Comparison of ENCODE assay signal across 8 cellular contexts in the genomic region with DNA sequence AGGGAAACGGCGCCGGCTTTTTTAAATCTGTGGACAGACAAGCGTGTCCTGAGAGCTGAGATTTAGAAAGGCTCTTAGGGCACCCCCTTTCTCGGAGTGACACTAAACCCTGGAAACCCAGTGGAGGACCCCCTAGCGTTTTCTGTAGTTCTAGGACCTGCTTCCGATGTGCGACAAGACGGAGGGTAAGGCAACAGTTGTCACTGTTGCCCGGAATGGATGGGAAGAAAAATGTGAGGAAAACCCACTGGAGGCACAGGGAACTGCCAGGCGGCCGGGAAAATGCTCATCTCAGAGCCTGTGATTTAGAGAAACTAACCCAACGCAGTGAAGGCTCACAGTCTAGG. TPM values are rescaled to one million over a fixed set of nuclear protein-coding genes. Genes with fewer than 3 reads are reported as not detected.
DNase-seq lines count a peak whose midpoint lies in the region; ATAC-seq and TF ChIP-seq lines count a peak whose summit lies in the region.

No MANE protein-coding gene starts in this region.

- H3K36me3 ChIP-seq in heart left ventricle = peaks cover 0 to 76% (median 69%) of the 10 kb centered on the region in 9 donors
- H3K36me3 ChIP-seq in body of pancreas (replicated peaks in 1 of 2; ENCODE audit: insufficient read depth in 1 of 2, low read depth in 2 of 2) = peaks cover 0 to 18% of the 10 kb centered on the region in 2 donors
- H3K36me3 ChIP-seq in upper lobe of left lung = peaks cover 16 to 66% (median 34%) of the 10 kb centered on the region in 4 donors

- intact Hi-C loops in heart left ventricle (cut with DNase I) = loop anchor here in 7 of 10 donors (2.0 to 10.0 kb wide), 7 partner anchors 48 to 380 kb away; a partner anchor contains a TSS
- intact Hi-C loops in cardiac septum (cut with DNase I) = loop anchor here (1.0 to 5.0 kb wide), 2 partner anchors 10 to 50 kb away; a partner anchor contains a TSS
- intact Hi-C loops in body of pancreas (cut with DNase I) = no loop called here
- intact Hi-C loops in lower leg skin (cut with DNase I; ENCODE audit: low total_unique reads) = no loop called here

- H3K4me1 ChIP-seq in heart left ventricle (peaks cover 0 to 47% (median 44%) of the 10 kb centered on the region in 12 donors), body of pancreas (peaks cover 34% of the 10 kb centered on the region), upper lobe of left lung (peaks cover 35 to 46% (median 38%) of the 10 kb centered on the region in 4 donors)

- H3K27ac ChIP-seq in heart left ventricle (peak overlapping the region; percentile 69 to 98 (median 92)), body of pancreas (peak overlapping the region; percentile 45 to 90 (median 73)), upper lobe of left lung (peak overlapping the region; percentile 89 to 96 (median 94))

- 1 to 3% (median 1%) methylated on average over 10 to 13 of the region's 13 CpGs for WGBS in heart left ventricle, 4 donors
- 0 to 1% methylated on average over 7 to 13 of the region's 13 CpGs for WGBS in body of pancreas, 2 donors
- WGBS in lower leg skin, 2 donors = 0 to 2% methylated on average over 13 of the region's 13 CpGs
- WGBS in upper lobe of left lung, 2 donors = 1 to 2% methylated on average over 12 to 13 of the region's 13 CpGs

- H3K27me3 ChIP-seq in heart left ventricle = no peaks in the 10 kb centered on the region
- no peaks in the 10 kb centered on the region for H3K27me3 ChIP-seq in body of pancreas
- no peaks in the 10 kb centered on the region for H3K27me3 ChIP-seq in upper lobe of left lung

- peak in 5 of 12 donors; percentile 9 to 23 (median 14) for TF ChIP-seq CTCF in heart left ventricle (IDR thresholded peaks at IDR 0.05)
- TF ChIP-seq CTCF in body of pancreas (IDR thresholded peaks at IDR 0.05) = peak in 3 of 7 experiments; percentile 19 to 39 (median 33)
- TF ChIP-seq CTCF in lower leg skin (IDR thresholded peaks at IDR 0.05) = no peak
- peak in 5 of 6 experiments; percentile 17 to 43 (median 21) for TF ChIP-seq CTCF in upper lobe of left lung (IDR thresholded peaks at IDR 0.05)

- no peak for DNase-seq in heart left ventricle
- no peak for DNase-seq in cardiac septum (ENCODE audit: low spot score)
- peak; percentile 86 for DNase-seq in NCI-H2227 (lab: John Stamatoyannopoulos, UW; ENCODE audit: unreplicated experiment)
- peak in 1 of 4 donors; percentile 20 for DNase-seq in body of pancreas
- no peak for DNase-seq in lower leg skin (ENCODE audit: low spot score in 2 of 2)
- DNase-seq in upper lobe of left lung = no peak
- DNase-seq in C1 segment of cervical spinal cord (lab: John Stamatoyannopoulos, UW) = no peak

- no peak for TF ChIP-seq EP300 in upper lobe of left lung (IDR thresholded peaks at IDR 0.05)

- ATAC-seq in heart left ventricle = no peak
- ATAC-seq in body of pancreas = peak; percentile 16
- peak in 1 of 2 donors; percentile 9 for ATAC-seq in upper lobe of left lung (ENCODE audit: low FRiP score in 2 of 2)
- ATAC-seq in HG02763 (IDR thresholded peaks at IDR 0.05; ENCODE audit: unreplicated experiment) = no peak

- H3K9me3 ChIP-seq in heart left ventricle (no peaks in the 10 kb centered on the region), body of pancreas (no peaks in the 10 kb centered on the region), upper lobe of left lung (no peaks in the 10 kb centered on the region)

- H3K4me3 ChIP-seq in heart left ventricle = peak overlapping the region; percentile 43 to 94 (median 83)
- H3K4me3 ChIP-seq in body of pancreas = peak overlapping the region in 1 of 2 donors; percentile 47
- peak overlapping the region; percentile 42 for H3K4me3 ChIP-seq in lower leg skin (ENCODE audit: low read depth, poor library complexity, severe bottlenecking)
- H3K4me3 ChIP-seq in upper lobe of left lung = peak overlapping the region; percentile 62 to 85 (median 73)

- no peak for TF ChIP-seq POLR2A in heart left ventricle (IDR thresholded peaks at IDR 0.05)
- TF ChIP-seq POLR2A in body of pancreas (IDR thresholded peaks at IDR 0.05) = no peak
- TF ChIP-seq POLR2A in lower leg skin (IDR thresholded peaks at IDR 0.05) = no peak
- TF ChIP-seq POLR2A in upper lobe of left lung (IDR thresholded peaks at IDR 0.05) = no peak

RNA-seq across cellular contexts. Expression of a gene that starts 0.6 kb away (rescaled TPM):
- total RNA-seq in heart left ventricle = 100 to 1,000 TPM in 7 of 9 donors, 10 to 100 TPM in 2; 38.5 to 153 (median 116) TPM
- polyA plus RNA-seq in heart left ventricle = 100 to 1,000 TPM in 1 of 2 donors, 10 to 100 TPM in 1; 66.4 to 130 TPM
- total RNA-seq in cardiac septum = 123 TPM
- total RNA-seq in body of pancreas = 10 to 100 TPM; 16.2 to 16.6 TPM
- total RNA-seq in lower leg skin = 10 to 100 TPM in 3 of 4 donors, 1 to 10 TPM in 1; 9.9 to 21.1 (median 15.2) TPM
- total RNA-seq in upper lobe of left lung = 10 to 100 TPM; 18.9 to 75.0 (median 32.3) TPM

RNA-seq across cellular contexts. Expression of a gene that starts 9.9 kb away (rescaled TPM):
- total RNA-seq in heart left ventricle (10 to 100 TPM; 34.6 to 51.0 (median 43.7) TPM), cardiac septum (41.4 TPM), body of pancreas (10 to 100 TPM; 20.8 to 29.3 TPM), lower leg skin (10 to 100 TPM; 38.3 to 50.8 (median 49.1) TPM), upper lobe of left lung (10 to 100 TPM in 5 of 6 donors, 1 to 10 TPM in 1; 5.2 to 77.1 (median 46.0) TPM)
- 10 to 100 TPM; 14.1 to 39.6 TPM for polyA plus RNA-seq in heart left ventricle

RNA-seq across cellular contexts. Expression of a gene that starts 13.5 kb away (rescaled TPM):
- total RNA-seq in heart left ventricle (under 1 TPM; 0.07 to 0.64 (median 0.25) TPM), cardiac septum (0.54 TPM), body of pancreas (not detected), lower leg skin (under 1 TPM in 1 of 4 donors, not detected in 3; 0.04 TPM), upper lobe of left lung (1 to 10 TPM; 1.5 to 9.3 (median 2.6) TPM)
- under 1 TPM in 1 of 2 donors, not detected in 1; 0.17 TPM for polyA plus RNA-seq in heart left ventricle

RNA-seq across cellular contexts. Expression of a gene that starts 25.6 kb away (rescaled TPM):
- 100 to 1,000 TPM in 8 of 9 donors, 10 to 100 TPM in 1; 97.8 to 482 (median 138) TPM for total RNA-seq in heart left ventricle
- polyA plus RNA-seq in heart left ventricle = 100 to 1,000 TPM in 1 of 2 donors, 10 to 100 TPM in 1; 92.2 to 122 TPM
- total RNA-seq in cardiac septum = 157 TPM
- total RNA-seq in body of pancreas = 10 to 100 TPM; 54.1 to 89.8 TPM
- total RNA-seq in lower leg skin = 10 to 100 TPM; 30.1 to 64.1 (median 40.0) TPM
- 100 to 1,000 TPM; 196 to 503 (median 397) TPM for total RNA-seq in upper lobe of left lung

RNA-seq across cellular contexts. Expression of a gene that starts 51.6 kb away (rescaled TPM):
- total RNA-seq in heart left ventricle = 10 to 100 TPM; 21.7 to 43.8 (median 27.7) TPM
- polyA plus RNA-seq in heart left ventricle = 10 to 100 TPM; 21.9 to 24.4 TPM
- 34.7 TPM for total RNA-seq in cardiac septum
- total RNA-seq in body of pancreas = 10 to 100 TPM; 35.9 to 45.9 TPM
- 10 to 100 TPM; 36.9 to 53.8 (median 44.6) TPM for total RNA-seq in lower leg skin
- total RNA-seq in upper lobe of left lung = 10 to 100 TPM; 42.3 to 99.5 (median 48.7) TPM

Comparison
In these comparisons a context has a peak if more than half of its experiments do, and no peak if none do; other contexts are left out.
1. CTCF ChIP-seq: peak in upper lobe of left lung (5 of 6); none in lower leg skin (0 of 3).
2. intact Hi-C loops: an anchor here in heart left ventricle (2.0 to 10.0 kb wide) and cardiac septum (1.0 to 5.0 kb wide); none called in body of pancreas and lower leg skin.
3. Peak in every context shown above with its lines, with median percentiles within 50 percentile points of each other: H3K27ac ChIP-seq.